In the genomic region with DNA sequence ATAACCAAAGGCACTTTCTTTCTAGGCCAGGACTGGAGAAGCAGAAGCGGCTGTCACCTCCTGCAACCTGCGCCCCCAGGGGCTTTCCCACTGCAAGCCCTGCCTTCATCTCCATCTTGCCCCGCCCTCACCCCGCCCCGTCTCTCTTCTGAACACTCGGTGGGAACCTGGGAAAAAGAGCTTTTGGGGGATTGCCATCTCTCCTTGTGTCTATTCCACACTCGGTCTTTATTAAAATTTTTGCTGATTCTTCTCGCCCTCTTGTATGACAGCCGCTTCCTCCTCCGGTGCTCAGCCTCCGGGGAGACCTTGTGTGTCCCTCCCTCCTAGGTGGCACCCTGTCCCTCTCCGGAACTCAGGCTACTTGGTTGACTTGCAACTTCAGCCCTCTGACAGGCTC, we compare ENCODE assay signal across 14 cellular contexts. TPM values are rescaled to one million over a fixed set of nuclear protein-coding genes. Genes with fewer than 3 reads are reported as not detected.
DNase-seq lines count a peak whose midpoint lies in the region; ATAC-seq lines count a peak whose summit lies in the region.
"Had no signal": no experiment of that assay in that cellular context is flagged by ENCODE, and none has a peak within 500 bp of the region (broad histone marks: within the 10 kb centered on the region; RNA-seq: fewer than 3 reads in every experiment).

No MANE protein-coding gene starts in this region.

- H3K27me3 Mint-ChIP-seq in T-helper 17 cell = peaks cover 20% of the 10 kb centered on the region
- peaks cover 45 to 47% of the 10 kb centered on the region in 2 donors for H3K27me3 Mint-ChIP-seq in effector memory CD8-positive, alpha-beta T cell

- peaks cover 3% of the 10 kb centered on the region for H3K4me1 Mint-ChIP-seq in T-helper 17 cell
- H3K4me1 Mint-ChIP-seq in effector memory CD8-positive, alpha-beta T cell (ENCODE audit: low read depth in 2 of 2) = peaks cover 0 to 4% of the 10 kb centered on the region in 2 donors

- H3K4me3 Mint-ChIP-seq in T-helper 17 cell = peak overlapping the region; percentile 62
- peak overlapping the region in 1 of 2 donors; percentile 35 for H3K4me3 Mint-ChIP-seq in effector memory CD8-positive, alpha-beta T cell

- ATAC-seq in T-helper 17 cell (peak; percentile 63), HG03095 (IDR thresholded peaks at IDR 0.05; ENCODE audit: unreplicated experiment) (no peak), GM21515 (IDR thresholded peaks at IDR 0.05; ENCODE audit: unreplicated experiment) (no peak)
- ATAC-seq in effector memory CD8-positive, alpha-beta T cell (replicated peaks) = peak; percentile 39

- H3K36me3 Mint-ChIP-seq in T-helper 17 cell (ENCODE audit: low read depth) = no peaks in the 10 kb centered on the region
- no peaks in the 10 kb centered on the region for H3K36me3 Mint-ChIP-seq in effector memory CD8-positive, alpha-beta T cell (ENCODE audit: insufficient read depth)

- DNase-seq in activated CD8-positive, alpha-beta memory T cell treated with anti-CD3 and anti-CD28 coated beads for 24 hours = peak; percentile 59
- no peak for DNase-seq in activated CD8-positive, alpha-beta memory T cell treated with anti-CD3 and anti-CD28 coated beads, Interleukin-2, amount 50 U/mL, for 4 hours
- DNase-seq in T-helper 17 cell (no peak), DMS 273 (lab: John Stamatoyannopoulos, UW; ENCODE audit: unreplicated experiment) (no peak)
- no peak for DNase-seq in effector memory CD8-positive, alpha-beta T cell
- DNase-seq in stimulated activated CD4-positive, alpha-beta T cell treated with anti-CD3 and anti-CD28 coated beads, Interleukin-4, amount 100 ng/mL, for 4 hours = peak; percentile 4 to 7
- DNase-seq: DMS153, left ventricle myocardium inferior, NCI-H1048, NCI-H446 treated with DMSO at 0.1 percent for 48 hours, occipital lobe, Peyer's patch had no signal

- no peaks in the 10 kb centered on the region for H3K9me3 ChIP-seq in T-helper 17 cell (ENCODE audit: control insufficient read depth, low read length, poor library complexity, severe bottlenecking)
- H3K9me3 ChIP-seq: left ventricle myocardium inferior, Peyer's patch had no signal

- no peaks in the 10 kb centered on the region for H3K9me3 Mint-ChIP-seq in effector memory CD8-positive, alpha-beta T cell

- peak overlapping the region; percentile 19 for H3K27ac Mint-ChIP-seq in T-helper 17 cell
- H3K27ac Mint-ChIP-seq in effector memory CD8-positive, alpha-beta T cell = no peak overlapping the region

RNA-seq across cellular contexts. Expression of gene SPESP1, which starts 41.9 kb away (rescaled TPM):
- not detected for total RNA-seq in T-helper 17 cell

Comparison
In these comparisons a context has a peak if more than half of its experiments do, and no peak if none do; other contexts are left out.
1. DNase-seq: peak in activated CD8-positive, alpha-beta memory T cell treated with anti-CD3 and anti-CD28 coated beads for 24 hours (single experiment) and stimulated activated CD4-positive, alpha-beta T cell treated with anti-CD3 and anti-CD28 coated beads, Interleukin-4, amount 100 ng/mL, for 4 hours (2 of 2); none in activated CD8-positive, alpha-beta memory T cell treated with anti-CD3 and anti-CD28 coated beads, Interleukin-2, amount 50 U/mL, for 4 hours (single experiment), T-helper 17 cell (0 of 3), effector memory CD8-positive, alpha-beta T cell (0 of 3) and DMS 273 (single experiment).
2. ATAC-seq: peak in T-helper 17 cell (single experiment) and effector memory CD8-positive, alpha-beta T cell (single experiment); none in HG03095 (single experiment) and GM21515 (single experiment).